9 cellular contexts compared by ENCODE assay signal in the genomic region with DNA sequence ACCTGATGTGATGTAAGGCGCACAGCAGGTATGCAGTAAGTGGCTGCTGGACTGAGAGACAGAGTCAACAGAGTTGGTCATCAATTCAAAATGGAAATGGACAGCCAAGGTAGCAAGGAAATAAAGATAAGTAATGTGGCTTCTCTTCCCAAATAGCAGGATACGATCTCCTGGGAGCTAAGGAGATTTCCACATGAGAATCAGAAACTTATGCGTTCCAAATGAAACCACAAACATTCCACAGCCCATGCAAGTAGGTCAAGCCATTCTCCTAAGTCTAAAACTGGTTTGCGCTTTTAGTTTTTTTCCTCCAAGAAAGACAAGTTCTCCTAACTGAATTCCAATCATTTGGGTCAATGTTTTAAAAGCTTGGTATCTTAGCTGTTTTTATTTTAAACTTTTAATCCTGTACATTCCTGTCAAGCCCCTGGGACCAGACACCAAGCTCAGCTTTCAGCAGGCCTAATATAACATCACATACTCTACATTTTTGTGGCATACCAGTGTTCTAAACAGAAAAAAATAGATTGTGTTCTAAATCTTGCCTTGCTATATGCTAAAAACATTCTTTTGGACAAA.
A peak's percentile ranks its signal among the peaks of the same experiment; 100 is the strongest.
DNase-seq lines count a peak whose midpoint lies in the region; ATAC-seq and TF ChIP-seq lines count a peak whose summit lies in the region.
"Had no signal": no experiment of that assay in that cellular context is flagged by ENCODE, and none has a peak within 500 bp of the region (broad histone marks: within the 10 kb centered on the region; RNA-seq: fewer than 3 reads in every experiment).

No MANE protein-coding gene starts in this region.

- peak; percentile 98 for DNase-seq in HS-27A (ENCODE audit: low read depth)
- DNase-seq in body of pancreas = no peak
- no peak for DNase-seq in tibial artery
- no peak for DNase-seq in NCI-H526 (lab: John Stamatoyannopoulos, UW)
- DNase-seq: stimulated activated CD4-positive, alpha-beta T cell treated with anti-CD3 and anti-CD28 coated beads, Interleukin-2, amount 100 ng/mL, for 24 hours had no signal

- TF ChIP-seq CTCF in body of pancreas (IDR thresholded peaks at IDR 0.05) (no peak), tibial artery (IDR thresholded peaks at IDR 0.05) (no peak)

- no peaks in the 10 kb centered on the region for H3K9me3 ChIP-seq in body of pancreas
- H3K9me3 ChIP-seq in tibial artery = peaks cover 0 to 7% (median 0%) of the 10 kb centered on the region in 3 donors

- intact Hi-C loops in body of pancreas (cut with DNase I) (no loop called here), tibial artery (cut with DNase I; ENCODE audit: low total_unique reads) (no loop called here)

- no peak overlapping the region for H3K4me3 ChIP-seq in body of pancreas
- H3K4me3 ChIP-seq in tibial artery = no peak overlapping the region

- H3K4me1 ChIP-seq in body of pancreas (peaks cover 23% of the 10 kb centered on the region), tibial artery (peaks cover 0 to 56% (median 26%) of the 10 kb centered on the region in 4 donors)

- ATAC-seq in body of pancreas (peak; percentile 42), HG03354 (IDR thresholded peaks at IDR 0.05; ENCODE audit: poor library complexity, severe bottlenecking, unreplicated experiment) (no peak), GM18867 (IDR thresholded peaks at IDR 0.05; ENCODE audit: unreplicated experiment) (no peak), HG03045 (IDR thresholded peaks at IDR 0.05; ENCODE audit: unreplicated experiment) (no peak)

- H3K36me3 ChIP-seq in body of pancreas (replicated peaks in 1 of 2; ENCODE audit: insufficient read depth in 1 of 2, low read depth in 2 of 2) (no peaks in the 10 kb centered on the region), tibial artery (no peaks in the 10 kb centered on the region)

- 93% methylated on average over 4 of the region's 4 CpGs for WGBS in body of pancreas, 2 donors

- no peak for TF ChIP-seq POLR2A in body of pancreas (IDR thresholded peaks at IDR 0.05)

- H3K27me3 ChIP-seq in body of pancreas (no peaks in the 10 kb centered on the region), layer of hippocampus (ENCODE audit: control insufficient read depth, insufficient read depth, low read length) (no peaks in the 10 kb centered on the region), tibial artery (no peaks in the 10 kb centered on the region)

- H3K27ac ChIP-seq in body of pancreas (peak overlapping the region in 3 of 4 donors; percentile 50 to 75 (median 59)), layer of hippocampus (ENCODE audit: low read depth, low read length) (peak overlapping the region; percentile 22), tibial artery (peak overlapping the region; percentile 59 to 60)
